ENCODE assay signal across 8 cellular contexts in the genomic region with DNA sequence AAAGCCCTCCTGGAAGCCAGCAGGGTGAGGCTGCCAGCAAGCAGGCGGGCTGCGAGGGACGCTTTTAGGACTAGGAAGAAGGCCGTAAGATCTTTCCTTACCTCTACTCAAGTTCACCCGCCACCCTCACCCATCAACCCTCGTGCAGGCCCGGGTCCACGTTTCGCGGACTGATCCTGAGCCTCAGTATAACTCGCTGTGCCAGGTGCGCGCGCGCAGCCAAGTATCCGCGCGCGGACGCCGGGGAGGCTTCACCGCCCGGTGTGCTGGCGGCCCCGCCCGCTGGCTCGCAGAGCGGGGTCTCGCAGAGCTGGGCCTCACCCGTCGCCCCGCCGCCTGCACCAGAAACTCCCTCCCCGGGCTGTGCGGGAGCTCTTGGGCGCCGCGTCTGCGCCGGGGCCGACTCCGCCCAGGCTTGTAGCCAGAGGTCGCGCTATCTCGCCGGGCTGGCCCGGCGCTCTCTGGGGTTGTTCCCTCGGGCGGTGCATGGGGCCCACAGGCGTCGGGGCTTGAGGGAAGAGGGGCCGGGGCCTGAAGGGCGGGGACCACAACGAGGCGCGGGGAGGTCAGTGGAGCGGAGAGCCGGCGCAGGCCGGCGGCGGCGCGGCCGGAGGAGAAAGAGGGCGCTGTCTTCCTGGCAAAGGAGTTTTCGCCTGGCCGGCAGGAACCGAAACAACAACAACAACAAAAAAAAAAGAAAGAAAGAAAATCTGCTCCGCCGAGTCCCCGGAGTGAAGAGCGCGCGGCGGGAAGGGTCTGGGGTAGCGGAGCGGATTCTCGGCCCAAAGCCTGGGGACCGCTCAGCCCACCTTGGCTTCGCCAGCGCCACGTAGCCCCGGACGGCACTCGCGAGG. TPM values are rescaled to one million over a fixed set of nuclear protein-coding genes. Genes with fewer than 3 reads are reported as not detected.
DNase-seq lines count a peak whose midpoint lies in the region; ATAC-seq and TF ChIP-seq lines count a peak whose summit lies in the region.

No MANE protein-coding gene starts in this region.

- H3K4me2 ChIP-seq in hepatocyte: peak overlapping the region; percentile 95

- H3K27ac ChIP-seq in hepatocyte: peak overlapping the region; percentile 87
- no peak overlapping the region for H3K27ac ChIP-seq in sigmoid colon

- H3K4me3 ChIP-seq in Caco-2 (ENCODE audit: low read depth, low read length) (peak overlapping the region; percentile 59), hepatocyte (peak overlapping the region; percentile 87), sigmoid colon (peak overlapping the region; percentile 27 to 59 (median 48))

- peak overlapping the region; percentile 65 for H3K27ac Mint-ChIP-seq in Caco-2 (ENCODE audit: unreplicated experiment)
- H3K27ac Mint-ChIP-seq in activated naive CD8-positive, alpha-beta T cell treated with anti-CD3 and anti-CD28 coated beads for 36 hours: no peak overlapping the region

- H3K9me3 ChIP-seq in Caco-2: no peaks in the 10 kb centered on the region
- no peaks in the 10 kb centered on the region for H3K9me3 ChIP-seq in hepatocyte (ENCODE audit: low read depth)
- H3K9me3 ChIP-seq in sigmoid colon: no peaks in the 10 kb centered on the region

- no peaks in the 10 kb centered on the region for H4K20me1 ChIP-seq in hepatocyte (ENCODE audit: insufficient read depth, poor library complexity, severe bottlenecking)

- H3K9me2 ChIP-seq in hepatocyte (replicated peaks; ENCODE audit: insufficient read depth): no peaks in the 10 kb centered on the region

- H3K4me1 ChIP-seq in Caco-2 (peaks cover 7% of the 10 kb centered on the region; the same call in 1 of the 2 replicates), hepatocyte (ENCODE audit: insufficient read depth) (peaks cover 19% of the 10 kb centered on the region), sigmoid colon (peaks cover 0 to 41% (median 32%) of the 10 kb centered on the region in 4 donors)

- BruUV-seq in Caco-2 (replicated peaks; lab: Mats Ljungman, UMichigan): no TSS peak

- peaks cover 20% of the 10 kb centered on the region for H3K4me1 Mint-ChIP-seq in Caco-2 (ENCODE audit: low read depth, unreplicated experiment)
- H3K4me1 Mint-ChIP-seq in activated naive CD8-positive, alpha-beta T cell treated with anti-CD3 and anti-CD28 coated beads for 36 hours: peaks cover 43% of the 10 kb centered on the region

- ATAC-seq in GM18868 (IDR thresholded peaks at IDR 0.05; ENCODE audit: unreplicated experiment) (peak; percentile 85), HG03025 (IDR thresholded peaks at IDR 0.05; ENCODE audit: low FRiP score, unreplicated experiment) (peak; percentile 73)

- DNase-seq in Caco-2: peak; percentile 72 to 75
- DNase-seq in NCI-H2196 (lab: John Stamatoyannopoulos, UW; ENCODE audit: unreplicated experiment): peak; percentile 78
- DNase-seq in activated naive CD8-positive, alpha-beta T cell treated with anti-CD3 and anti-CD28 coated beads for 36 hours: peak; percentile 46
- peak; percentile 68 for DNase-seq in hepatocyte (ENCODE audit: low spot score)
- no peak for DNase-seq in sigmoid colon
- DNase-seq in globus pallidus (ENCODE audit: low spot score): no peak

- 1% methylated on average over 39 of the region's 88 CpGs for WGBS in hepatocyte (ENCODE audit: low lambda C conversion rate, missing lambda C conversion rate)
- WGBS in sigmoid colon, 2 donors: 1% methylated on average over 88 of the region's 88 CpGs

- CTCF ChIA-PET in Caco-2 (lab: Charles Lee): interaction anchor here (1.0 to 1.1 kb wide), 3 partner anchors 13 to 368 kb away, joined by 3 read pairs; no protein-coding TSS in a partner anchor

- no peaks in the 10 kb centered on the region for H3K79me2 ChIP-seq in hepatocyte

- no peak for TF ChIP-seq EP300 in sigmoid colon (IDR thresholded peaks at IDR 0.05)

- H3K4me3 Mint-ChIP-seq in Caco-2 (ENCODE audit: unreplicated experiment): peak overlapping the region; percentile 87
- H3K4me3 Mint-ChIP-seq in activated naive CD8-positive, alpha-beta T cell treated with anti-CD3 and anti-CD28 coated beads for 36 hours: peak overlapping the region; percentile 69

- peak; percentile 20 to 21 for TF ChIP-seq CTCF in Caco-2 (IDR thresholded peaks at IDR 0.05; ENCODE audit: insufficient read depth in 1 of 2, low read depth in 1 of 2, low read length in 1 of 2, severe bottlenecking in 1 of 2, unreplicated experiment in 1 of 2)
- peak; percentile 54 for TF ChIP-seq CTCF in hepatocyte (IDR thresholded peaks at IDR 0.05; ENCODE audit: poor library complexity)
- no peak for TF ChIP-seq CTCF in sigmoid colon (IDR thresholded peaks at IDR 0.05)

- H2AFZ ChIP-seq in hepatocyte: peak overlapping the region; percentile 73

- H3K27me3 ChIP-seq in Caco-2 (replicated peaks; ENCODE audit: control insufficient read depth, insufficient read depth, low read length): peaks cover 1% of the 10 kb centered on the region; the same call in 1 of the 2 replicates
- H3K27me3 ChIP-seq in hepatocyte: peaks cover 91% of the 10 kb centered on the region
- peaks cover 64 to 99% (median 74%) of the 10 kb centered on the region in 3 donors for H3K27me3 ChIP-seq in sigmoid colon

- intact Hi-C loops in Caco-2 (cut with micrococcal nuclease; ENCODE audit: unreplicated experiment) (no loop called here), sigmoid colon (cut with DNase I) (no loop called here)

- peaks cover 20% of the 10 kb centered on the region for H3K27me3 Mint-ChIP-seq in Caco-2 (ENCODE audit: insufficient read depth, unreplicated experiment)
- H3K27me3 Mint-ChIP-seq in activated naive CD8-positive, alpha-beta T cell treated with anti-CD3 and anti-CD28 coated beads for 36 hours: peaks cover 100% of the 10 kb centered on the region

- TF ChIP-seq POLR2A in sigmoid colon (IDR thresholded peaks at IDR 0.05): no peak

- H3K36me3 Mint-ChIP-seq in Caco-2 (ENCODE audit: insufficient read depth, unreplicated experiment): no peaks in the 10 kb centered on the region
- no peaks in the 10 kb centered on the region for H3K36me3 Mint-ChIP-seq in activated naive CD8-positive, alpha-beta T cell treated with anti-CD3 and anti-CD28 coated beads for 36 hours

- POLR2A ChIA-PET in Caco-2 (lab: Charles Lee): interaction anchor here (0.6 kb wide), 1 partner anchor 408 kb away, joined by 3 read pairs; the partner anchor contains the start of gene PPM1A

- H3K36me3 ChIP-seq in Caco-2 (ENCODE audit: control insufficient read depth, insufficient read depth, low read length): no peaks in the 10 kb centered on the region
- no peaks in the 10 kb centered on the region for H3K36me3 ChIP-seq in hepatocyte (replicated peaks; ENCODE audit: insufficient read depth, low read depth)
- no peaks in the 10 kb centered on the region for H3K36me3 ChIP-seq in sigmoid colon

- no peaks in the 10 kb centered on the region for H3K9me3 Mint-ChIP-seq in Caco-2 (ENCODE audit: unreplicated experiment)
- no peaks in the 10 kb centered on the region for H3K9me3 Mint-ChIP-seq in activated naive CD8-positive, alpha-beta T cell treated with anti-CD3 and anti-CD28 coated beads for 36 hours

RNA-seq across cellular contexts. Expression of gene SIX1, which starts 7.7 kb away (rescaled TPM):
- total RNA-seq in Caco-2 (2022): 0.26 and 0.32 TPM in 2 replicates
- not detected for total RNA-seq in activated naive CD8-positive, alpha-beta T cell treated with anti-CD3 and anti-CD28 coated beads for 36 hours
- 6.3 and 6.5 TPM in 2 replicates for total RNA-seq in hepatocyte
- 5.2 and 5.9 TPM in 2 replicates for polyA plus RNA-seq in hepatocyte
- under 1 TPM in 1 of 4 donors, not detected in 3; 0.71 TPM for total RNA-seq in sigmoid colon
- polyA plus RNA-seq in sigmoid colon: under 1 TPM in 1 of 3 donors, not detected in 2; 0.01 TPM

Comparison
In these comparisons a context has a peak if more than half of its experiments do, and no peak if none do; other contexts are left out.
1. DNase-seq: peak in Caco-2 (2 of 2), NCI-H2196 (single experiment), activated naive CD8-positive, alpha-beta T cell treated with anti-CD3 and anti-CD28 coated beads for 36 hours (single experiment) and hepatocyte (single experiment); none in sigmoid colon (single experiment) and globus pallidus (single experiment).
2. CTCF ChIP-seq: peak in Caco-2 (2 of 2) and hepatocyte (single experiment); none in sigmoid colon (0 of 4).
3. Peak in every context shown above with its lines, with median percentiles within 50 percentile points of each other: H3K4me3 ChIP-seq.